26 cellular contexts compared by ENCODE assay signal in genomic region chr12:61780435-61780834, GRCh38.
"Had no signal": no experiment of that assay in that cellular context is flagged by ENCODE, and none has a peak within 500 bp of the region (broad histone marks: within the 10 kb centered on the region; RNA-seq: fewer than 3 reads in every experiment).

No MANE protein-coding gene starts in this region.

- H3K4me3 Mint-ChIP-seq: activated naive CD4-positive, alpha-beta T cell treated with anti-CD3 and anti-CD28 coated beads, Interleukin-2, amount 10 ng/mL, durations not matched to agents 7 days and 5 days; activated T-cell treated with anti-CD3 and anti-CD28 coated beads, Interleukin-2, amount 50 U/mL, for 72 hours; effector memory CD8-positive, alpha-beta T cell; memory B cell; naive B cell; stimulated activated naive B cell treated with anti-CD40 and anti-IgM and Interleukin-4, amounts not matched to agents 10 μg/mL and 1 μg/mL and 100 μg/mL, for 72 hours; T-cell; T-helper 2 cell treated with Interferon-gamma antibody and Interleukin-4, amounts not matched to agents 5 μg/mL and 100 μg/mL, for 36 hours had no signal

- DNase-seq: activated CD4-positive, alpha-beta T cell treated with anti-CD3 and anti-CD28 coated beads, Interleukin-2, amount 50 U/mL, for 48 hours; activated effector memory CD4-positive, alpha-beta T cell treated with anti-CD3 and anti-CD28 coated beads, Interleukin-2, amount 50 U/mL, for 16 hours; activated naive CD4-positive, alpha-beta T cell treated with anti-CD3 and anti-CD28 coated beads, Interleukin-2, amount 10 ng/mL, durations not matched to agents 7 days and 5 days; activated T-cell treated with anti-CD3 and anti-CD28 coated beads, Interleukin-2, amount 50 U/mL, for 72 hours; amygdala; colonic mucosa; dorsolateral prefrontal cortex; effector memory CD8-positive, alpha-beta T cell; gastrocnemius medialis; hippocampal formation; islet precursor cell; left cardiac atrium; naive B cell; nucleus accumbens; small intestine; stimulated activated CD8-positive, alpha-beta memory T cell treated with anti-CD3 and anti-CD28 coated beads, Interleukin-4, amount 100 ng/mL, for 48 hours; stimulated activated naive B cell treated with anti-CD40 and anti-IgM and Interleukin-4, amounts not matched to agents 10 μg/mL and 1 μg/mL and 100 μg/mL, for 72 hours; T-cell; transverse colon; uterus had no signal

- H3K9ac ChIP-seq: parathyroid adenoma had no signal

- H3K27ac ChIP-seq: colonic mucosa, dorsolateral prefrontal cortex, esophagus muscularis mucosa, gastrocnemius medialis, parathyroid adenoma, transverse colon, uterus had no signal

- H3K27me3 Mint-ChIP-seq: activated naive CD4-positive, alpha-beta T cell treated with anti-CD3 and anti-CD28 coated beads, Interleukin-2, amount 10 ng/mL, durations not matched to agents 7 days and 5 days; effector memory CD8-positive, alpha-beta T cell; memory B cell; naive B cell; stimulated activated naive B cell treated with anti-CD40 and anti-IgM and Interleukin-4, amounts not matched to agents 10 μg/mL and 1 μg/mL and 100 μg/mL, for 72 hours; T-cell had no signal

- H3K36me3 Mint-ChIP-seq: activated naive CD4-positive, alpha-beta T cell treated with anti-CD3 and anti-CD28 coated beads, Interleukin-2, amount 10 ng/mL, durations not matched to agents 7 days and 5 days; memory B cell; naive B cell; stimulated activated naive B cell treated with anti-CD40 and anti-IgM and Interleukin-4, amounts not matched to agents 10 μg/mL and 1 μg/mL and 100 μg/mL, for 72 hours; T-cell had no signal

- H3K27me3 ChIP-seq: colonic mucosa, dorsolateral prefrontal cortex, esophagus muscularis mucosa, gastrocnemius medialis, transverse colon, uterus had no signal

- H3K9me3 Mint-ChIP-seq: activated naive CD4-positive, alpha-beta T cell treated with anti-CD3 and anti-CD28 coated beads, Interleukin-2, amount 10 ng/mL, durations not matched to agents 7 days and 5 days; memory B cell; stimulated activated naive B cell treated with anti-CD40 and anti-IgM and Interleukin-4, amounts not matched to agents 10 μg/mL and 1 μg/mL and 100 μg/mL, for 72 hours; T-helper 2 cell treated with Interferon-gamma antibody and Interleukin-4, amounts not matched to agents 5 μg/mL and 100 μg/mL, for 36 hours had no signal

- H2AFZ ChIP-seq: parathyroid adenoma had no signal

- H3K4me3 ChIP-seq: colonic mucosa, dorsolateral prefrontal cortex, esophagus muscularis mucosa, gastrocnemius medialis, transverse colon, uterus had no signal

- H3K4me1 ChIP-seq: colonic mucosa, gastrocnemius medialis, parathyroid adenoma, transverse colon, uterus had no signal

- H3K27ac Mint-ChIP-seq: activated naive CD4-positive, alpha-beta T cell treated with anti-CD3 and anti-CD28 coated beads, Interleukin-2, amount 10 ng/mL, durations not matched to agents 7 days and 5 days; activated T-cell treated with anti-CD3 and anti-CD28 coated beads, Interleukin-2, amount 50 U/mL, for 72 hours; effector memory CD8-positive, alpha-beta T cell; memory B cell; naive B cell; stimulated activated naive B cell treated with anti-CD40 and anti-IgM and Interleukin-4, amounts not matched to agents 10 μg/mL and 1 μg/mL and 100 μg/mL, for 72 hours; T-cell; T-helper 2 cell treated with Interferon-gamma antibody and Interleukin-4, amounts not matched to agents 5 μg/mL and 100 μg/mL, for 36 hours had no signal

- H3K9me3 ChIP-seq: colonic mucosa, esophagus muscularis mucosa, gastrocnemius medialis, transverse colon, uterus had no signal

- FAIRE-seq: bronchial epithelial cell, small intestine had no signal

- ATAC-seq: activated T-cell treated with anti-CD3 and anti-CD28 coated beads, Interleukin-2, amount 50 U/mL, for 72 hours; effector memory CD8-positive, alpha-beta T cell; gastrocnemius medialis; left cardiac atrium; sciatic nerve; stimulated activated naive B cell treated with anti-CD40 and anti-IgM and Interleukin-4, amounts not matched to agents 10 μg/mL and 1 μg/mL and 100 μg/mL, for 72 hours; T-cell had no signal

- H3K36me3 ChIP-seq: colonic mucosa, esophagus muscularis mucosa, gastrocnemius medialis, transverse colon, uterus had no signal

- H3K4me1 Mint-ChIP-seq: activated naive CD4-positive, alpha-beta T cell treated with anti-CD3 and anti-CD28 coated beads, Interleukin-2, amount 10 ng/mL, durations not matched to agents 7 days and 5 days; memory B cell; naive B cell; stimulated activated naive B cell treated with anti-CD40 and anti-IgM and Interleukin-4, amounts not matched to agents 10 μg/mL and 1 μg/mL and 100 μg/mL, for 72 hours; T-cell had no signal

- H3K79me2 ChIP-seq: parathyroid adenoma had no signal
